ENCODE assay signal across 17 cellular contexts in the genomic region with DNA sequence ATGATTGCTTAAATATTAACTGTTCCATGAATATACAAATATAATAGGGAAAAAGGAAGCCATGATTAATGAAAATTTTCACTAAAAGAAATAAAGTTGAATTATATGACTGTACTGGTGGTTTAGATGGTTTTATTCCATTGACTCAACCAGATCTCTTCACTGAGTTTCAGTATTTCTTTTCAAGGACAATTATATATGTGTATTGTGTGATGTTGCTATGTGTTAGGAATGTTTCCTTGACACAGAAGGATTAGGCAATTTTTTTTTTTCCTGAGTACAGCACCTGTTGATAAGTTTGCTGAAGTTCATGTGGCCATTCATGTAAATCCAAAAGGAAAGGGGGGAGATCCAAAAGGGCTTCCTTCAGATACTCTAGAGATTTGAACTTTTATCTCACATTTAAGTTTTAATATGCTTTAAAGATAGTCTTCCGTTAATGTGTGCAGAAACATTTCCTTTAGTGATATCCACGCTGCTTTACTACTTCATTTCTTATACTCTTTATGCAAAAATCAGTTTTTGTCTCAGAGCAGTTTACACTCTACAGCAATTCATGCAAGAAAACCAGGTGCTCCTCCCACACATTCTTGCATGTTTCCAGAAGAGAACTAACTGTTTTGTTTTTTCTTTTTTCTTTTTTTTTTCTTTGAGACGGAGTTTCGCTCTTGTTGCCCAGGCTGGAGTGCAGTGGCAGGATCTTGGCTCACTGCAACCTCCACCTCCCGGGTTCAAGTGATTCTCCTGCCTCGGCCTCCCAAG.
DNase-seq lines count a peak whose midpoint lies in the region; ATAC-seq and FAIRE-seq lines count a peak whose summit lies in the region.
"Had no signal": no experiment of that assay in that cellular context is flagged by ENCODE, and none has a peak within 500 bp of the region (broad histone marks: within the 10 kb centered on the region; RNA-seq: fewer than 3 reads in every experiment).

No MANE protein-coding gene starts in this region.

- FAIRE-seq in GM19239 (lab: Jason Lieb, UNC) (peak; percentile 23), colon (lab: Jason Lieb, UNC) (peak; percentile 49)
- FAIRE-seq: H54, K562 had no signal

- ATAC-seq in HG02885 (IDR thresholded peaks at IDR 0.05; ENCODE audit: poor library complexity, unreplicated experiment) (peak; percentile 60), HG02981 (IDR thresholded peaks at IDR 0.05; ENCODE audit: unreplicated experiment) (no peak)
- ATAC-seq: K562, T-cell had no signal

- DNase-seq in GM19239 (ENCODE audit: insufficient read length, low spot score) (no peak), retina (no peak), HUDEP-2 (lab: John Stamatoyannopoulos, UW; ENCODE audit: unreplicated experiment in 76 of 76) (no peak)
- DNase-seq in NK-92 treated with Interleukin-12 subunit alpha and Interleukin-12 subunit beta, amount 100 ng/mL, for 24 hours (lab: John Stamatoyannopoulos, UW) = no peak
- DNase-seq: activated CD4-positive, alpha-beta T cell treated with anti-CD3 and anti-CD28 coated beads for 48 hours; glutamatergic neuron; left ventricle myocardium inferior; NCI-H1694; NCI-H748 treated with DMSO at 0.1 percent for 48 hours; SHP77 treated with DMSO at 0.1 percent for 48 hours; T-cell; transverse colon had no signal
